ENCODE assay signal across 1 cellular context in the genomic region with DNA sequence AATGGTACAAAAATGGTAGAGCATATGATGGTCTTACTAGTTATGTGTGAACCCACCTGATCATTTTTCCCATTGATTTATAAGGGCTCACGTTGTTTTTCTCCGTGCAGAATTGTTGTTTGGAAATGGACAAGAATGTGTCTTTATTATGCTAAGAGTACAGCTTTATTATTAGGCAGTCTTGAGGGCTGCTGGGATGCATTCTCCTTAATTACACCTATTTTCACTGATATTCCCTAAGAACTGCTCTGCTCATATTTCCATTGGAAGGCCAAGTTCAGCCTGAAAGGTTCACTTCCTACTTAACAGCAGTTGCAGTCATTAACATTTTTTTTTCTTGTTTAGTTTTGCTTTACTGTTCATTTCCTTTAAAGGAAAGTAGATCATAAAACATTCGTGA.
TF ChIP-seq lines count a peak whose summit lies in the region.

No MANE protein-coding gene starts in this region.

TF ChIP-seq in WTC11, 78 proteins besides CTCF, POLR2A, EP300 and RAD21 (continued from another document):
- TF ChIP-seq, protein P1, sequence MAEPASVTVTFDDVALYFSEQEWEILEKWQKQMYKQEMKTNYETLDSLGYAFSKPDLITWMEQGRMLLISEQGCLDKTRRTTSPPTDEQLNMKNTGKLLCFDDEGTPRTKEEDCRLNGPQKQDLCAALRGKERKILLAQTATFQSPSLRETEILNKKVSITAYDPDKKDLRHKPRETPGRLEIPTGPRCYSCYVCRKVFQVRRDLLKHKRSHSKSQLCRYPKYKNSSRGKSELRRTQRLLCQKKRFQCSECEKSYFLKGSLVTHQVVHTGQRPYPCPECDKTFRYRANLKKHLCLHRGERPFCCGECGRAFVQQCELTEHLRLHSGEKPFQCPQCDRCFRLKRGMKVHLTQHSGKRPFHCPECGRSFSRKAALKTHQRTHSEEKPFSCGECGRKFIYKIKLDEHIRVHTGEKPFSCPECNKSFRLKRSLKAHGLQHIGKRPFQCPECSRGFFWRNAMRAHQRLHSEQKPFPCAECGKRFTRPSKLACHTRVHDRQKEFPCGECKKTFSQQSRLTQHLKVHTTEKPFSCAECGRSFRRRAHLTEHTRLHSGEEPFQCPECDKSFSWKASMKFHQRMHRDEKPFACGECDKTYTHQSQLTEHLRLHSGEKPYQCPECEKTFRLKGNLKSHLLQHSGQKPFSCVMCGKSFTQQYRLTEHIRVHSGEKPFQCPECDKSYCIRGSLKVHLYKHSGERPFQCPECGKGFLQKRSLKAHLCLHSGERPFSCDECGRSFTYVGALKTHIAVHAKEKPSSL (CRISPR knock-in tag; conservative IDR thresholded peaks at IDR 0.05): no peak
- no peak for TF ChIP-seq TEAD1 (CRISPR knock-in tag; IDR thresholded peaks at IDR 0.05)
- TF ChIP-seq, protein P2, sequence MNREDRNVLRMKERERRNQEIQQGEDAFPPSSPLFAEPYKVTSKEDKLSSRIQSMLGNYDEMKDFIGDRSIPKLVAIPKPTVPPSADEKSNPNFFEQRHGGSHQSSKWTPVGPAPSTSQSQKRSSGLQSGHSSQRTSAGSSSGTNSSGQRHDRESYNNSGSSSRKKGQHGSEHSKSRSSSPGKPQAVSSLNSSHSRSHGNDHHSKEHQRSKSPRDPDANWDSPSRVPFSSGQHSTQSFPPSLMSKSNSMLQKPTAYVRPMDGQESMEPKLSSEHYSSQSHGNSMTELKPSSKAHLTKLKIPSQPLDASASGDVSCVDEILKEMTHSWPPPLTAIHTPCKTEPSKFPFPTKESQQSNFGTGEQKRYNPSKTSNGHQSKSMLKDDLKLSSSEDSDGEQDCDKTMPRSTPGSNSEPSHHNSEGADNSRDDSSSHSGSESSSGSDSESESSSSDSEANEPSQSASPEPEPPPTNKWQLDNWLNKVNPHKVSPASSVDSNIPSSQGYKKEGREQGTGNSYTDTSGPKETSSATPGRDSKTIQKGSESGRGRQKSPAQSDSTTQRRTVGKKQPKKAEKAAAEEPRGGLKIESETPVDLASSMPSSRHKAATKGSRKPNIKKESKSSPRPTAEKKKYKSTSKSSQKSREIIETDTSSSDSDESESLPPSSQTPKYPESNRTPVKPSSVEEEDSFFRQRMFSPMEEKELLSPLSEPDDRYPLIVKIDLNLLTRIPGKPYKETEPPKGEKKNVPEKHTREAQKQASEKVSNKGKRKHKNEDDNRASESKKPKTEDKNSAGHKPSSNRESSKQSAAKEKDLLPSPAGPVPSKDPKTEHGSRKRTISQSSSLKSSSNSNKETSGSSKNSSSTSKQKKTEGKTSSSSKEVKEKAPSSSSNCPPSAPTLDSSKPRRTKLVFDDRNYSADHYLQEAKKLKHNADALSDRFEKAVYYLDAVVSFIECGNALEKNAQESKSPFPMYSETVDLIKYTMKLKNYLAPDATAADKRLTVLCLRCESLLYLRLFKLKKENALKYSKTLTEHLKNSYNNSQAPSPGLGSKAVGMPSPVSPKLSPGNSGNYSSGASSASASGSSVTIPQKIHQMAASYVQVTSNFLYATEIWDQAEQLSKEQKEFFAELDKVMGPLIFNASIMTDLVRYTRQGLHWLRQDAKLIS (CRISPR knock-in tag; IDR thresholded peaks at IDR 0.05; ENCODE audit: borderline replicate concordance): no peak
- TF ChIP-seq FOXJ3 (CRISPR knock-in tag; IDR thresholded peaks at IDR 0.05; ENCODE audit: borderline replicate concordance): no peak
- no peak for TF ChIP-seq FOXK1 (CRISPR knock-in tag; IDR thresholded peaks at IDR 0.05)
- TF ChIP-seq NR3C1 (CRISPR knock-in tag; conservative IDR thresholded peaks at IDR 0.05; ENCODE audit: low read depth): no peak
- TF ChIP-seq ZNF138 (CRISPR knock-in tag; conservative IDR thresholded peaks at IDR 0.05): no peak
- TF ChIP-seq, protein P3, sequence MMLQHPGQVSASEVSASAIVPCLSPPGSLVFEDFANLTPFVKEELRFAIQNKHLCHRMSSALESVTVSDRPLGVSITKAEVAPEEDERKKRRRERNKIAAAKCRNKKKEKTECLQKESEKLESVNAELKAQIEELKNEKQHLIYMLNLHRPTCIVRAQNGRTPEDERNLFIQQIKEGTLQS (CRISPR knock-in tag; conservative IDR thresholded peaks at IDR 0.05): no peak
- TF ChIP-seq, protein P4, sequence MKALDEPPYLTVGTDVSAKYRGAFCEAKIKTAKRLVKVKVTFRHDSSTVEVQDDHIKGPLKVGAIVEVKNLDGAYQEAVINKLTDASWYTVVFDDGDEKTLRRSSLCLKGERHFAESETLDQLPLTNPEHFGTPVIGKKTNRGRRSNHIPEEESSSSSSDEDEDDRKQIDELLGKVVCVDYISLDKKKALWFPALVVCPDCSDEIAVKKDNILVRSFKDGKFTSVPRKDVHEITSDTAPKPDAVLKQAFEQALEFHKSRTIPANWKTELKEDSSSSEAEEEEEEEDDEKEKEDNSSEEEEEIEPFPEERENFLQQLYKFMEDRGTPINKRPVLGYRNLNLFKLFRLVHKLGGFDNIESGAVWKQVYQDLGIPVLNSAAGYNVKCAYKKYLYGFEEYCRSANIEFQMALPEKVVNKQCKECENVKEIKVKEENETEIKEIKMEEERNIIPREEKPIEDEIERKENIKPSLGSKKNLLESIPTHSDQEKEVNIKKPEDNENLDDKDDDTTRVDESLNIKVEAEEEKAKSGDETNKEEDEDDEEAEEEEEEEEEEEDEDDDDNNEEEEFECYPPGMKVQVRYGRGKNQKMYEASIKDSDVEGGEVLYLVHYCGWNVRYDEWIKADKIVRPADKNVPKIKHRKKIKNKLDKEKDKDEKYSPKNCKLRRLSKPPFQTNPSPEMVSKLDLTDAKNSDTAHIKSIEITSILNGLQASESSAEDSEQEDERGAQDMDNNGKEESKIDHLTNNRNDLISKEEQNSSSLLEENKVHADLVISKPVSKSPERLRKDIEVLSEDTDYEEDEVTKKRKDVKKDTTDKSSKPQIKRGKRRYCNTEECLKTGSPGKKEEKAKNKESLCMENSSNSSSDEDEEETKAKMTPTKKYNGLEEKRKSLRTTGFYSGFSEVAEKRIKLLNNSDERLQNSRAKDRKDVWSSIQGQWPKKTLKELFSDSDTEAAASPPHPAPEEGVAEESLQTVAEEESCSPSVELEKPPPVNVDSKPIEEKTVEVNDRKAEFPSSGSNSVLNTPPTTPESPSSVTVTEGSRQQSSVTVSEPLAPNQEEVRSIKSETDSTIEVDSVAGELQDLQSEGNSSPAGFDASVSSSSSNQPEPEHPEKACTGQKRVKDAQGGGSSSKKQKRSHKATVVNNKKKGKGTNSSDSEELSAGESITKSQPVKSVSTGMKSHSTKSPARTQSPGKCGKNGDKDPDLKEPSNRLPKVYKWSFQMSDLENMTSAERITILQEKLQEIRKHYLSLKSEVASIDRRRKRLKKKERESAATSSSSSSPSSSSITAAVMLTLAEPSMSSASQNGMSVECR (CRISPR knock-in tag; IDR thresholded peaks at IDR 0.05; ENCODE audit: borderline replicate concordance): no peak
- TF ChIP-seq, protein P5, sequence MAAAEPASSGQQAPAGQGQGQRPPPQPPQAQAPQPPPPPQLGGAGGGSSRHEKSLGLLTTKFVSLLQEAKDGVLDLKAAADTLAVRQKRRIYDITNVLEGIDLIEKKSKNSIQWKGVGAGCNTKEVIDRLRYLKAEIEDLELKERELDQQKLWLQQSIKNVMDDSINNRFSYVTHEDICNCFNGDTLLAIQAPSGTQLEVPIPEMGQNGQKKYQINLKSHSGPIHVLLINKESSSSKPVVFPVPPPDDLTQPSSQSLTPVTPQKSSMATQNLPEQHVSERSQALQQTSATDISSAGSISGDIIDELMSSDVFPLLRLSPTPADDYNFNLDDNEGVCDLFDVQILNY (CRISPR knock-in tag; IDR thresholded peaks at IDR 0.05): no peak
- TF ChIP-seq CREB1 (CRISPR knock-in tag; IDR thresholded peaks at IDR 0.05): no peak
- TF ChIP-seq ATF1 (CRISPR knock-in tag; IDR thresholded peaks at IDR 0.05): no peak
- TF ChIP-seq, protein P6, sequence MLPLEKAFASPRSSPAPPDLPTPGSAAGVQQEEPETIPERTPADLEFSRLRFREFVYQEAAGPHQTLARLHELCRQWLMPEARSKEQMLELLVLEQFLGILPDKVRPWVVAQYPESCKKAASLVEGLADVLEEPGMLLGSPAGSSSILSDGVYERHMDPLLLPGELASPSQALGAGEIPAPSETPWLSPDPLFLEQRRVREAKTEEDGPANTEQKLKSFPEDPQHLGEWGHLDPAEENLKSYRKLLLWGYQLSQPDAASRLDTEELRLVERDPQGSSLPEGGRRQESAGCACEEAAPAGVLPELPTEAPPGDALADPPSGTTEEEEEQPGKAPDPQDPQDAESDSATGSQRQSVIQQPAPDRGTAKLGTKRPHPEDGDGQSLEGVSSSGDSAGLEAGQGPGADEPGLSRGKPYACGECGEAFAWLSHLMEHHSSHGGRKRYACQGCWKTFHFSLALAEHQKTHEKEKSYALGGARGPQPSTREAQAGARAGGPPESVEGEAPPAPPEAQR (CRISPR knock-in tag; IDR thresholded peaks at IDR 0.05): no peak
- no peak for TF ChIP-seq TP53 (CRISPR knock-in tag; IDR thresholded peaks at IDR 0.05)
